Comparison of ENCODE assay signal across 8 cellular contexts in the genomic region with DNA sequence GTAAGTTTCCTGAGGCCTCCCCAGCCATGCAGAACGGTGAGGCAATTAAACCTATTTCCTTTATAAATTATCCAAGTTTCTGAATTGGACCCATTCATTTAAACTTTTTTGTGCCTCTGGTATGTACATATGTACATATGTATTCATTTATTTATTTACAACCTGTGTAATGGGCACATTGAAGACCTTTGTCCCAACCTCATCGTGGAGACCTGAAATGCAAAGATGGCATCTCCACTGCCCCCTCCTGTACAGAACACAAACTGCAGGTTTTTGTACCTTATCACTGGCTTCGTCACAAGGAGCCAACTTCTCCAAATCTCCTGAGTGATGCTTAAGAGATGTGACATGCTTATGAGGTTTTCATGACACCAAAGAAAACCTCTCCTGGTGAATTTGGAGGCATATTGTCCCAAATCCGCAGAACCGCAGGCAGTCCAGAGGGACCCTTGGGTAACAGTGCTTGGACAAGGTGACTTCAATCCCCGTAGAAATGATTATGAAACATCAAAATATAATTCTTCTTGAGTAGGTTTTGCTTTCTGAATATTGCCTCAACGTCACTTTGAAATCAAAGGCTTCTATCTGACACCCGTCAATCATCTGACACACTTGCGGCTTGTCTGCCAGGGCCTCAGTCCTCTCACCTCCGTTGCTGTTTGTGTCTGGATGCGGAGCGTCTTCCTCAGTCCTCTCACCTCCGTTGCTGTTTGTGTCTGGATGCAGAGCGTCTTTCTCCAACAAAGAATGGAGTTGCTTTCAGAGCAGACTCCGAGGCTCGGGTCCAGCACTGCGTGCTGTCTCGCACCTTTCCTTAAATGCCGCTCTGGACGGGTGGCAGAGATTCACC.
A peak's percentile ranks its signal among the peaks of the same experiment; 100 is the strongest.
DNase-seq lines count a peak whose midpoint lies in the region; ATAC-seq, FAIRE-seq and TF ChIP-seq lines count a peak whose summit lies in the region.

No MANE protein-coding gene starts in this region.

- no peak for DNase-seq in Caco-2
- DNase-seq in H54 (ENCODE audit: insufficient read length, low spot score), result peak; percentile 26
- peak; percentile 18 for DNase-seq in SW480 (ENCODE audit: low spot score)
- DNase-seq in kidney epithelial cell (ENCODE audit: low read depth), result no peak
- DNase-seq in RCC 7860 (ENCODE audit: low spot score), result no peak
- no peak for DNase-seq in MG63

- H3K4me1 ChIP-seq in Caco-2, result no peaks in the 10 kb centered on the region

- H3K4me3 ChIP-seq in Caco-2 (ENCODE audit: low read depth, low read length) (no peak overlapping the region), kidney epithelial cell (ENCODE audit: low read depth, low read length) (no peak overlapping the region), MG63 (no peak overlapping the region)

- H3K36me3 Mint-ChIP-seq in Caco-2 (ENCODE audit: insufficient read depth, unreplicated experiment), result no peaks in the 10 kb centered on the region

- no peaks in the 10 kb centered on the region for H3K9me3 Mint-ChIP-seq in Caco-2 (ENCODE audit: unreplicated experiment)

- FAIRE-seq in H54 (lab: Jason Lieb, UNC) (no peak), RCC 7860 (lab: Jason Lieb, UNC) (no peak)

- intact Hi-C loops in Caco-2 (cut with micrococcal nuclease; ENCODE audit: unreplicated experiment), result loop anchor here (10.0 kb wide), 1 partner anchor 253 kb away; no protein-coding TSS in a partner anchor

- peaks cover 30% of the 10 kb centered on the region for H3K27me3 Mint-ChIP-seq in Caco-2 (ENCODE audit: insufficient read depth, unreplicated experiment)

- H3K9me3 ChIP-seq in Caco-2 (no peaks in the 10 kb centered on the region), MG63 (no peaks in the 10 kb centered on the region)

- H3K4me1 Mint-ChIP-seq in Caco-2 (ENCODE audit: low read depth, unreplicated experiment), result no peaks in the 10 kb centered on the region

- peak; percentile 2 to 19 for TF ChIP-seq CTCF in Caco-2 (IDR thresholded peaks at IDR 0.05; ENCODE audit: insufficient read depth in 1 of 2, low read depth in 1 of 2, low read length in 1 of 2, severe bottlenecking in 1 of 2, unreplicated experiment in 1 of 2)
- TF ChIP-seq CTCF in kidney epithelial cell (IDR thresholded peaks at IDR 0.05; ENCODE audit: insufficient read depth, low read length, poor library complexity, severe bottlenecking), result peak; percentile 34

- no TSS peak for BruUV-seq in Caco-2 (replicated peaks; lab: Mats Ljungman, UMichigan)

- H3K27ac Mint-ChIP-seq in Caco-2 (ENCODE audit: unreplicated experiment), result no peak overlapping the region

- no peak for ATAC-seq in GM18520 (IDR thresholded peaks at IDR 0.05; ENCODE audit: unreplicated experiment)
- ATAC-seq in HG02840 (IDR thresholded peaks at IDR 0.05; ENCODE audit: low FRiP score, unreplicated experiment), result no peak

- POLR2A ChIA-PET in Caco-2 (lab: Charles Lee), result no interaction called here

- H3K36me3 ChIP-seq in Caco-2 (ENCODE audit: control insufficient read depth, insufficient read depth, low read length) (no peaks in the 10 kb centered on the region), kidney epithelial cell (ENCODE audit: control insufficient read depth, insufficient read depth, low read length) (no peaks in the 10 kb centered on the region), MG63 (no peaks in the 10 kb centered on the region)

- no peaks in the 10 kb centered on the region for H3K27me3 ChIP-seq in Caco-2 (replicated peaks; ENCODE audit: control insufficient read depth, insufficient read depth, low read length)
- no peaks in the 10 kb centered on the region for H3K27me3 ChIP-seq in kidney epithelial cell (ENCODE audit: control insufficient read depth, insufficient read depth, low read length)
- H3K27me3 ChIP-seq in MG63, result no peaks in the 10 kb centered on the region

- H3K4me3 Mint-ChIP-seq in Caco-2 (ENCODE audit: unreplicated experiment), result no peak overlapping the region

- TF ChIP-seq POLR2A in H54 (IDR thresholded peaks at IDR 0.05; ENCODE audit: low read depth, low read length), result no peak

- CTCF ChIA-PET in Caco-2 (lab: Charles Lee), result no interaction called here

Comparison
In these comparisons a context has a peak if more than half of its experiments do, and no peak if none do; other contexts are left out.
1. DNase-seq: peak in H54 (single experiment) and SW480 (single experiment); none in Caco-2 (0 of 2), kidney epithelial cell (single experiment), RCC 7860 (single experiment) and MG63 (single experiment).